Comparison of ENCODE assay signal across 27 cellular contexts in the genomic region with DNA sequence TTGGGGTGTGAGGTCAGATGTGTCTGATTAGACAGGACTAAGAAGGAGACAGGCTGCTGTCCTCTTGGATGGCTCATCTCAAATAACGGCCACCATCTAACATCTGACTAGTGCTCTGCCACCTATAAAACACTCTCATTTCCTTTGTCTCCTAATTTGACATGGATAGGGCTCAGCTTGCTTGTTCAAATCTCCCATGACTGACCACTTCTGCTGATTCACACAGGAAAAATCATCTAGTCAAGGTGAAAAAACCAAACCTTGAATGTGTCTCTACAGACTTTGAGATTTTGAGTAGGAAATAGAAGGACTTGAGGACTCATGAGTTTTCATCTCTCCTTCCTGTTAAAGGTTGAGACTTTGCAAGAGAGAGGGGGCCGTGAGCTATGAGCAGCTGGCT.
DNase-seq lines count a peak whose midpoint lies in the region; ATAC-seq, FAIRE-seq and TF ChIP-seq lines count a peak whose summit lies in the region.
"Had no signal": no experiment of that assay in that cellular context is flagged by ENCODE, and none has a peak within 500 bp of the region (broad histone marks: within the 10 kb centered on the region; RNA-seq: fewer than 3 reads in every experiment).

No MANE protein-coding gene starts in this region.

- peak overlapping the region; percentile 17 for H2AFZ ChIP-seq in mammary epithelial cell (ENCODE audit: low read depth, low read length)

- no peaks in the 10 kb centered on the region for H3K9me3 ChIP-seq in mammary epithelial cell (replicated peaks; ENCODE audit: insufficient read depth, low read length)
- H3K9me3 ChIP-seq: A549, BE2C had no signal

- no peak overlapping the region for H3K9ac ChIP-seq in mammary epithelial cell (ENCODE audit: insufficient read depth, low read length)
- H3K9ac ChIP-seq: BLaER1 had no signal

- dilution Hi-C loops in mammary epithelial cell (cut with HindIII; ENCODE audit: low sequenced_read_pairs): no loop called here

- no peaks in the 10 kb centered on the region for H3K27me3 Mint-ChIP-seq in MCF 10A (ENCODE audit: insufficient read depth, unreplicated experiment)

- no peak overlapping the region for H3K4me2 ChIP-seq in mammary epithelial cell (ENCODE audit: insufficient read depth, low read depth, low read length)
- H3K4me2 ChIP-seq: A549, BLaER1 had no signal

- peaks cover 3% of the 10 kb centered on the region for H3K27me3 ChIP-seq in mammary epithelial cell (ENCODE audit: insufficient read depth, low read length)
- H3K27me3 ChIP-seq in bronchial epithelial cell (ENCODE audit: control insufficient read depth, insufficient read depth, low read length): no peaks in the 10 kb centered on the region
- H3K27me3 ChIP-seq in foreskin keratinocyte: peaks cover 7% of the 10 kb centered on the region
- H3K27me3 ChIP-seq: BE2C, BLaER1 had no signal

- CTCF ChIA-PET in mammary epithelial cell (lab: Charles Lee; ENCODE audit: low non-redundant PET) (no interaction called here), MCF 10A (lab: Yijun Ruan, JAX) (interaction anchor here (0.6 kb wide), 1 partner anchor 175 kb away, joined by 3 read pairs; no protein-coding TSS in a partner anchor)

- no peak overlapping the region for H3K4me3 Mint-ChIP-seq in MCF 10A (ENCODE audit: unreplicated experiment)
- H3K4me3 Mint-ChIP-seq: CD14-positive monocyte; CD4-positive, alpha-beta memory T cell; CD4-positive, CD25-positive, alpha-beta regulatory T cell; CD8-positive, alpha-beta memory T cell had no signal

- peaks cover 8% of the 10 kb centered on the region for H3K4me1 ChIP-seq in mammary epithelial cell (ENCODE audit: insufficient read depth, low read length)
- no peaks in the 10 kb centered on the region for H3K4me1 ChIP-seq in foreskin keratinocyte
- H3K4me1 ChIP-seq: A549, BE2C, BLaER1 had no signal

- POLR2A ChIA-PET in MCF 10A (lab: Yijun Ruan, JAX): interaction anchor here (3.3 kb wide), 1 partner anchor 12 kb away, joined by 13 read pairs; no protein-coding TSS in a partner anchor

- H3K36me3 Mint-ChIP-seq in MCF 10A (ENCODE audit: insufficient read depth, unreplicated experiment): peaks cover 5% of the 10 kb centered on the region
- H3K36me3 Mint-ChIP-seq: CD14-positive monocyte; CD4-positive, alpha-beta memory T cell; CD4-positive, CD25-positive, alpha-beta regulatory T cell had no signal

- H4K20me1 ChIP-seq in mammary epithelial cell (ENCODE audit: insufficient read depth, low read length): no peaks in the 10 kb centered on the region
- H4K20me1 ChIP-seq: BLaER1 had no signal

- peaks cover 8% of the 10 kb centered on the region for H3K9me3 Mint-ChIP-seq in MCF 10A (ENCODE audit: unreplicated experiment)

- intact Hi-C loops in mammary epithelial cell (cut with micrococcal nuclease) (no loop called here), MCF 10A (cut with micrococcal nuclease) (no loop called here)

- in situ Hi-C loops in mammary epithelial cell (cut with MboI; ENCODE audit: low sequenced_read_pairs in 2 of 2): no loop called here

- WGBS in mammary epithelial cell (ENCODE audit: low coverage, missing lambda C conversion rate): 52% methylated on average over 2 of the region's 2 CpGs

- DNase-seq in mammary epithelial cell (peak; percentile 35), MCF 10A (ENCODE audit: unreplicated experiment) (no peak), bronchial epithelial cell (ENCODE audit: low read depth) (peak; percentile 69), foreskin keratinocyte (peak; percentile 39 to 73), AG08396 (ENCODE audit: low spot score) (no peak)
- DNase-seq: BE2C; C1 segment of cervical spinal cord; CD4-positive, alpha-beta memory T cell; CD4-positive, CD25-positive, alpha-beta regulatory T cell; CD8-positive, alpha-beta memory T cell; COR-L47; DMS 273 treated with DMSO at 0.1 percent for 48 hours; DMS153; DMS53; DMS79; DND-41; EL; GDM1 had no signal

- H3K27ac Mint-ChIP-seq in MCF 10A (ENCODE audit: low read depth, unreplicated experiment): no peak overlapping the region
- H3K27ac Mint-ChIP-seq: CD14-positive monocyte; CD4-positive, CD25-positive, alpha-beta regulatory T cell; CD8-positive, alpha-beta memory T cell had no signal

- BruUV-seq in mammary epithelial cell (replicated peaks; lab: Mats Ljungman, UMichigan) (no TSS peak), MCF 10A (replicated peaks; lab: Mats Ljungman, UMichigan) (no TSS peak)

- H3K4me1 Mint-ChIP-seq in MCF 10A (ENCODE audit: insufficient read depth, unreplicated experiment): no peaks in the 10 kb centered on the region
- H3K4me1 Mint-ChIP-seq: CD14-positive monocyte; CD4-positive, alpha-beta memory T cell; CD4-positive, CD25-positive, alpha-beta regulatory T cell; CD8-positive, alpha-beta memory T cell had no signal

- peak; percentile 40 for FAIRE-seq in bronchial epithelial cell (lab: Jason Lieb, UNC)
- FAIRE-seq: A549, GM12878, GM12892, GM18507 had no signal

- H3K36me3 ChIP-seq in mammary epithelial cell (ENCODE audit: insufficient read depth, low read length) (no peaks in the 10 kb centered on the region), bronchial epithelial cell (ENCODE audit: control insufficient read depth, insufficient read depth, low read length) (no peaks in the 10 kb centered on the region)
- H3K36me3 ChIP-seq: BE2C, BLaER1 had no signal

- no peaks in the 10 kb centered on the region for H3K79me2 ChIP-seq in mammary epithelial cell (ENCODE audit: insufficient read depth, low read length)

- H3K27ac ChIP-seq in mammary epithelial cell (ENCODE audit: insufficient read depth, low read depth, low read length) (no peak overlapping the region), foreskin keratinocyte (no peak overlapping the region)
- H3K27ac ChIP-seq: 22Rv1, A549, BLaER1 had no signal

- ATAC-seq in foreskin keratinocyte (peak; percentile 14), HG03159 (IDR thresholded peaks at IDR 0.05; ENCODE audit: unreplicated experiment) (no peak), esophagus mucosa (no peak)
- ATAC-seq: A549, GM12878 had no signal

- no peak for TF ChIP-seq CTCF in mammary epithelial cell (conservative IDR thresholded peaks at IDR 0.05 in 1 of 2, IDR thresholded peaks at IDR 0.05 in 1 of 2; ENCODE audit: extremely low read depth in 1 of 2, insufficient read depth in 1 of 2, low read depth in 1 of 2, low read length in 2 of 2)
- TF ChIP-seq CTCF in MCF 10A (IDR thresholded peaks at IDR 0.05; ENCODE audit: unreplicated experiment): no peak
- TF ChIP-seq CTCF in bronchial epithelial cell (IDR thresholded peaks at IDR 0.05; ENCODE audit: insufficient read depth, low read length, severe bottlenecking): no peak
- TF ChIP-seq CTCF in foreskin keratinocyte (conservative IDR thresholded peaks at IDR 0.05): no peak

- no peak overlapping the region for H3K4me3 ChIP-seq in mammary epithelial cell (replicated peaks in 1 of 3; ENCODE audit: insufficient read depth in 1 of 3, low read depth in 2 of 3, low read length in 3 of 3)
- no peak overlapping the region for H3K4me3 ChIP-seq in bronchial epithelial cell (ENCODE audit: low read depth, low read length)
- H3K4me3 ChIP-seq: A549, BLaER1, GM12878 had no signal

Comparison
In these comparisons a context has a peak if more than half of its experiments do, and no peak if none do; other contexts are left out.
1. DNase-seq: peak in mammary epithelial cell (single experiment), bronchial epithelial cell (single experiment) and foreskin keratinocyte (2 of 2); none in MCF 10A (single experiment) and AG08396 (single experiment).